In the genomic region with DNA sequence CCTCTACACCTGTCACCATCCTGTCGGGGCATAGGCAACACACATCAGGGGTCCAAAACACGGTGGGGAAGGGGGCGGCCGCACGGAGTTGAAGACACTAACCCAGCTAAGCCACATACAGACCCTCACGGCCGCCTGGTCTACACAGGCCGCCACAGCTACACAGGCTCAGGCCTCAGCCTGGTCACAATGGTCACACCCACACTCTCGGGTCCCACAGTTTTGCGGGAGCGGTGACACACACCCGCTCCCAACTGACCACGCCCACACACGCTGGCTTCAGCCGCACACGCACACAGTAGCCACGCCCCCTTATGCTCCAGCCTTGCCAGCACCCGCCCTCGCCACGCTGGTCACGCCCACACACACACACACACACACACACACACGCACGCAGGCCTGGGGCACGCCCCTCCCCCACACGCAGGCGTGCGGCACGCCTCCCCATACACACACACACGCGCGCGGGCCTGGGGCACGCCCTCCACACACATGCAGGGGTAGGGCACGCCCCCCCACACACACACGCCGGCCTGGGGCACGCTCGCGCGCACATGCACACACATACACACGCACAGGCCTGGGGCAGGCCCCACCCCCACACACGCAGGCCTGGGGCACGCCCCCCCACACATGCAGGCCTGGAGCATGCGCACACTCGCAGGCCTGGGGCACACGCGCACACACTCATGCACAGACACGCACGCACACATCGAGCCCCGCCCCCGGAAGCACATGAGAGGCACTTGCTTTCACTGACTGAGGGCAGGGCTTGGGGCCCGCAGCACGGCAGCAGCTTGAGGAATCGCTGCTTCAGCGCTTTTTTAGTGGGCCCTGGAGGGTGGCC, we compare ENCODE assay signal across 1 cellular context.
TF ChIP-seq lines count a peak whose summit lies in the region.

No MANE protein-coding gene starts in this region.

TF ChIP-seq in GM12878, 131 proteins besides CTCF, POLR2A, EP300 and RAD21 (continued from another document):
- TF ChIP-seq SREBF1 (IDR thresholded peaks at IDR 0.05; ENCODE audit: low read length) (no peak), BCL11A (IDR thresholded peaks at IDR 0.05; ENCODE audit: low read depth, low read length) (no peak), NR2F1 (conservative IDR thresholded peaks at IDR 0.05) (no peak), SMAD1 (IDR thresholded peaks at IDR 0.05; ENCODE audit: low read depth, partially characterized antibody) (peak; percentile 29), IKZF1 (conservative IDR thresholded peaks at IDR 0.05) (peak; percentile 73), RFX5 (IDR thresholded peaks at IDR 0.05; ENCODE audit: low read depth, low read length) (peak; percentile 7; the same call in 1 of the 2 replicates), BACH1 (IDR thresholded peaks at IDR 0.05; ENCODE audit: borderline replicate concordance) (peak; percentile 47; the same call in 1 of the 2 replicates), ATF7 (IDR thresholded peaks at IDR 0.05; ENCODE audit: low read depth) (peak; percentile 32; the same call in 1 of the 2 replicates), CREM (IDR thresholded peaks at IDR 0.05; ENCODE audit: low read depth) (peak; percentile 80), SP1 (IDR thresholded peaks at IDR 0.05; ENCODE audit: low read depth, low read length) (peak; percentile 69), ZNF384 (IDR thresholded peaks at IDR 0.05; ENCODE audit: borderline replicate concordance, low read depth, low read length) (no peak), TARDBP (IDR thresholded peaks at IDR 0.05; ENCODE audit: borderline replicate concordance) (peak; percentile 88; the same call in 1 of the 2 replicates), CBX5 (IDR thresholded peaks at IDR 0.05; ENCODE audit: low read depth) (no peak), ZNF622 (IDR thresholded peaks at IDR 0.05) (no peak), SRF (IDR thresholded peaks at IDR 0.05; ENCODE audit: low read depth in 2 of 2, low read length in 2 of 2) (peak in 1 of 2 experiments; percentile 60; a peak in 2 of 4 replicates)
- TF ChIP-seq, protein P1, sequence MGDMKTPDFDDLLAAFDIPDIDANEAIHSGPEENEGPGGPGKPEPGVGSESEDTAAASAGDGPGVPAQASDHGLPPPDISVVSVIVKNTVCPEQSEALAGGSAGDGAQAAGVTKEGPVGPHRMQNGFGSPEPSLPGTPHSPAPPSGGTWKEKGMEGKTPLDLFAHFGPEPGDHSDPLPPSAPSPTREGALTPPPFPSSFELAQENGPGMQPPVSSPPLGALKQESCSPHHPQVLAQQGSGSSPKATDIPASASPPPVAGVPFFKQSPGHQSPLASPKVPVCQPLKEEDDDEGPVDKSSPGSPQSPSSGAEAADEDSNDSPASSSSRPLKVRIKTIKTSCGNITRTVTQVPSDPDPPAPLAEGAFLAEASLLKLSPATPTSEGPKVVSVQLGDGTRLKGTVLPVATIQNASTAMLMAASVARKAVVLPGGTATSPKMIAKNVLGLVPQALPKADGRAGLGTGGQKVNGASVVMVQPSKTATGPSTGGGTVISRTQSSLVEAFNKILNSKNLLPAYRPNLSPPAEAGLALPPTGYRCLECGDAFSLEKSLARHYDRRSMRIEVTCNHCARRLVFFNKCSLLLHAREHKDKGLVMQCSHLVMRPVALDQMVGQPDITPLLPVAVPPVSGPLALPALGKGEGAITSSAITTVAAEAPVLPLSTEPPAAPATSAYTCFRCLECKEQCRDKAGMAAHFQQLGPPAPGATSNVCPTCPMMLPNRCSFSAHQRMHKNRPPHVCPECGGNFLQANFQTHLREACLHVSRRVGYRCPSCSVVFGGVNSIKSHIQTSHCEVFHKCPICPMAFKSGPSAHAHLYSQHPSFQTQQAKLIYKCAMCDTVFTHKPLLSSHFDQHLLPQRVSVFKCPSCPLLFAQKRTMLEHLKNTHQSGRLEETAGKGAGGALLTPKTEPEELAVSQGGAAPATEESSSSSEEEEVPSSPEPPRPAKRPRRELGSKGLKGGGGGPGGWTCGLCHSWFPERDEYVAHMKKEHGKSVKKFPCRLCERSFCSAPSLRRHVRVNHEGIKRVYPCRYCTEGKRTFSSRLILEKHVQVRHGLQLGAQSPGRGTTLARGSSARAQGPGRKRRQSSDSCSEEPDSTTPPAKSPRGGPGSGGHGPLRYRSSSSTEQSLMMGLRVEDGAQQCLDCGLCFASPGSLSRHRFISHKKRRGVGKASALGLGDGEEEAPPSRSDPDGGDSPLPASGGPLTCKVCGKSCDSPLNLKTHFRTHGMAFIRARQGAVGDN (IDR thresholded peaks at IDR 0.05), result peak; percentile 95
- TF ChIP-seq, protein P2, sequence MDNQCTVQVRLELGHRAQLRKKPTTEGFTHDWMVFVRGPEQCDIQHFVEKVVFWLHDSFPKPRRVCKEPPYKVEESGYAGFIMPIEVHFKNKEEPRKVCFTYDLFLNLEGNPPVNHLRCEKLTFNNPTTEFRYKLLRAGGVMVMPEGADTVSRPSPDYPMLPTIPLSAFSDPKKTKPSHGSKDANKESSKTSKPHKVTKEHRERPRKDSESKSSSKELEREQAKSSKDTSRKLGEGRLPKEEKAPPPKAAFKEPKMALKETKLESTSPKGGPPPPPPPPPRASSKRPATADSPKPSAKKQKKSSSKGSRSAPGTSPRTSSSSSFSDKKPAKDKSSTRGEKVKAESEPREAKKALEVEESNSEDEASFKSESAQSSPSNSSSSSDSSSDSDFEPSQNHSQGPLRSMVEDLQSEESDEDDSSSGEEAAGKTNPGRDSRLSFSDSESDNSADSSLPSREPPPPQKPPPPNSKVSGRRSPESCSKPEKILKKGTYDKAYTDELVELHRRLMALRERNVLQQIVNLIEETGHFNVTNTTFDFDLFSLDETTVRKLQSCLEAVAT (IDR thresholded peaks at IDR 0.05), result peak; percentile 58; the same call in 1 of the 2 replicates
- TF ChIP-seq, protein P3, sequence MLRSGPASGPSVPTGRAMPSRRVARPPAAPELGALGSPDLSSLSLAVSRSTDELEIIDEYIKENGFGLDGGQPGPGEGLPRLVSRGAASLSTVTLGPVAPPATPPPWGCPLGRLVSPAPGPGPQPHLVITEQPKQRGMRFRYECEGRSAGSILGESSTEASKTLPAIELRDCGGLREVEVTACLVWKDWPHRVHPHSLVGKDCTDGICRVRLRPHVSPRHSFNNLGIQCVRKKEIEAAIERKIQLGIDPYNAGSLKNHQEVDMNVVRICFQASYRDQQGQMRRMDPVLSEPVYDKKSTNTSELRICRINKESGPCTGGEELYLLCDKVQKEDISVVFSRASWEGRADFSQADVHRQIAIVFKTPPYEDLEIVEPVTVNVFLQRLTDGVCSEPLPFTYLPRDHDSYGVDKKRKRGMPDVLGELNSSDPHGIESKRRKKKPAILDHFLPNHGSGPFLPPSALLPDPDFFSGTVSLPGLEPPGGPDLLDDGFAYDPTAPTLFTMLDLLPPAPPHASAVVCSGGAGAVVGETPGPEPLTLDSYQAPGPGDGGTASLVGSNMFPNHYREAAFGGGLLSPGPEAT (IDR thresholded peaks at IDR 0.05; ENCODE audit: low read depth), result peak; percentile 54; the same call in 1 of the 2 replicates
